ENCODE assay signal across 18 cellular contexts in genomic region chr11:70090989-70091388, GRCh38. TPM values are rescaled to one million over a fixed set of nuclear protein-coding genes. Genes with fewer than 3 reads are reported as not detected.
DNase-seq lines count a peak whose midpoint lies in the region; ATAC-seq lines count a peak whose summit lies in the region.
"Had no signal": no experiment of that assay in that cellular context is flagged by ENCODE, and none has a peak within 500 bp of the region (broad histone marks: within the 10 kb centered on the region; RNA-seq: fewer than 3 reads in every experiment).

No MANE protein-coding gene starts in this region.

- no peak overlapping the region for H3K27ac ChIP-seq in right cardiac atrium (ENCODE audit: low read length)
- H3K27ac ChIP-seq: adrenal gland, vagina had no signal

- H3K4me3 ChIP-seq in right cardiac atrium (ENCODE audit: low read length), result no peak overlapping the region
- H3K4me3 ChIP-seq: adrenal gland, vagina had no signal

- no peaks in the 10 kb centered on the region for H3K27me3 ChIP-seq in right cardiac atrium (ENCODE audit: control insufficient read depth, insufficient read depth)
- H3K27me3 ChIP-seq: adrenal gland, vagina had no signal

- ATAC-seq in right cardiac atrium (peak; percentile 65 to 75), HG03175 (IDR thresholded peaks at IDR 0.05; ENCODE audit: unreplicated experiment) (no peak)
- ATAC-seq: left lobe of liver, natural killer cell had no signal

- WGBS in right cardiac atrium, result 45% methylated on average over 9 of the region's 9 CpGs

- no peaks in the 10 kb centered on the region for H3K9me3 ChIP-seq in right cardiac atrium (ENCODE audit: control insufficient read depth, low read length)
- H3K9me3 ChIP-seq: adrenal gland, vagina had no signal

- no peaks in the 10 kb centered on the region for H3K4me1 ChIP-seq in right cardiac atrium (ENCODE audit: control insufficient read depth, insufficient read depth, low read length)
- H3K4me1 ChIP-seq: adrenal gland had no signal

- DNase-seq in NCI-H1417 (lab: John Stamatoyannopoulos, UW) (peak; percentile 16 to 41 (median 40)), NCI-H1417 treated with DMSO at 0.1 percent for 48 hours (lab: John Stamatoyannopoulos, UW) (no peak), NCI-H69 (lab: John Stamatoyannopoulos, UW) (peak; percentile 63), right cardiac atrium (peak in 2 of 3 donors; percentile 83), superior temporal gyrus (ENCODE audit: extremely low spot score) (peak; percentile 12), DMS53 (lab: John Stamatoyannopoulos, UW) (no peak)
- DNase-seq in activated CD4-positive, CD25-positive, alpha-beta regulatory T cell treated with anti-CD3 and anti-CD28 coated beads, Interleukin-2, amount 50 U/mL, for 72 hours, result no peak
- DNase-seq: activated CD4-positive, alpha-beta T cell treated with anti-CD3 and anti-CD28 coated beads for 48 hours; activated T-cell treated with anti-CD3 and anti-CD28 coated beads, Interleukin-2, amount 50 U/mL, for 1 hour; adrenal gland; cortex of kidney; natural killer cell; retina; SIG-M5; stimulated activated CD4-positive, alpha-beta T cell treated with anti-CD3 and anti-CD28 coated beads, Interleukin-4, amount 100 ng/mL, for 4 hours had no signal

- intact Hi-C loops in right cardiac atrium (cut with DNase I), result loop anchor here in 1 of 4 donors (10.0 kb wide), 1 partner anchor 94 kb away; no protein-coding TSS in a partner anchor

RNA-seq across cellular contexts. Expression of gene ANO1, which starts 12.9 kb away (rescaled TPM):
- total RNA-seq in right cardiac atrium, result 10 to 100 TPM in 2 of 4 donors, 1 to 10 TPM in 2; 7.9 to 18.2 (median 9.5) TPM
- polyA plus RNA-seq in right cardiac atrium, result 6.8 TPM
- total RNA-seq: natural killer cell had no signal

Comparison
In these comparisons a context has a peak if more than half of its experiments do, and no peak if none do; other contexts are left out.
1. DNase-seq: peak in NCI-H1417 (3 of 3), NCI-H69 (single experiment), right cardiac atrium (2 of 3) and superior temporal gyrus (single experiment); none in NCI-H1417 treated with DMSO at 0.1 percent for 48 hours (single experiment), activated CD4-positive, CD25-positive, alpha-beta regulatory T cell treated with anti-CD3 and anti-CD28 coated beads, Interleukin-2, amount 50 U/mL, for 72 hours (single experiment) and DMS53 (single experiment).